ENCODE assay signal across 16 cellular contexts in the genomic region with DNA sequence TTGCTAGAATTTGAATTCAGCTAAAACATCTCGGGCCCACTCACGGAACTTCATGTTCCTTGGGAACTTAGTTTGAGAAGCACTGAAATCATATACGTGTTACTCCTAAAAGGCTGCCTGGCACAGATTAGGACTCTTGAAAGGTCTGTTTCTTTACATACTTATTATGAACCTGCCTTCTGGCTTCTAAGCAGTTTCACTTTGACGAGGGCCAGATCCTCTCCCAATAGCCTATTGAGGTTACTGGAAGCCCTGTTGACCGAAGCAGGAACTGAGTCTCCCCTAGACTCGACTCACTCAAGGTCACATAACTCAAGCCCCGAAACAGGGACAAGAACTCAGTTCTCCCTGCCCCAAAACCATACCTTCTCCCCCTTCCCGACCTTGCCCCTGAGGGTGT.
DNase-seq lines count a peak whose midpoint lies in the region; ATAC-seq and TF ChIP-seq lines count a peak whose summit lies in the region.
"Had no signal": no experiment of that assay in that cellular context is flagged by ENCODE, and none has a peak within 500 bp of the region (broad histone marks: within the 10 kb centered on the region; RNA-seq: fewer than 3 reads in every experiment).

No MANE protein-coding gene starts in this region.

- H3K4me2 ChIP-seq in neural progenitor cell, result no peak overlapping the region
- H3K4me2 ChIP-seq: A549 had no signal

- 80% methylated on average over 8 of the region's 8 CpGs for WGBS in suprapubic skin

- H3K36me3 Mint-ChIP-seq in neural progenitor cell, result peaks cover 28% of the 10 kb centered on the region

- H3K4me3 ChIP-seq in cardiac muscle cell (no peak overlapping the region), left ventricle myocardium inferior (no peak overlapping the region), fibroblast of villous mesenchyme (ENCODE audit: low read depth, low read length) (no peak overlapping the region), neural progenitor cell (no peak overlapping the region), suprapubic skin (no peak overlapping the region)
- H3K4me3 ChIP-seq: A549, lung, vagina had no signal

- H3K27me3 Mint-ChIP-seq in neural progenitor cell (ENCODE audit: insufficient read depth, low read depth), result peaks cover 2% of the 10 kb centered on the region

- no peak for TF ChIP-seq POLR2A in suprapubic skin (IDR thresholded peaks at IDR 0.05)

- no peak overlapping the region for H3K4me3 Mint-ChIP-seq in neural progenitor cell

- ATAC-seq in HG03571 (IDR thresholded peaks at IDR 0.05; ENCODE audit: unreplicated experiment), result peak; percentile 49
- ATAC-seq: A549 had no signal

- peaks cover 37% of the 10 kb centered on the region for H3K4me1 Mint-ChIP-seq in neural progenitor cell

- H3K9me3 ChIP-seq in cardiac muscle cell (ENCODE audit: low read depth) (no peaks in the 10 kb centered on the region), left ventricle myocardium inferior (replicated peaks) (no peaks in the 10 kb centered on the region), neural progenitor cell (ENCODE audit: low read depth) (no peaks in the 10 kb centered on the region), suprapubic skin (no peaks in the 10 kb centered on the region)
- H3K9me3 ChIP-seq: A549, vagina had no signal

- no peaks in the 10 kb centered on the region for H3K9me3 Mint-ChIP-seq in neural progenitor cell

- H3K4me1 ChIP-seq in cardiac muscle cell (ENCODE audit: low read depth) (peaks cover 16% of the 10 kb centered on the region), left ventricle myocardium inferior (peaks cover 13% of the 10 kb centered on the region), neural progenitor cell (peaks cover 14% of the 10 kb centered on the region), suprapubic skin (peaks cover 8% of the 10 kb centered on the region)

- peaks cover 23% of the 10 kb centered on the region for H4K20me1 ChIP-seq in neural progenitor cell (ENCODE audit: low read depth)

- DNase-seq in cardiac muscle cell (ENCODE audit: low read depth in 1 of 2, low spot score in 1 of 2), result peak in 1 of 2 donors; percentile 74
- no peak for DNase-seq in left ventricle myocardium inferior
- DNase-seq in fibroblast of villous mesenchyme (ENCODE audit: low read depth), result peak; percentile 68
- DNase-seq in activated CD8-positive, alpha-beta memory T cell treated with anti-CD3 and anti-CD28 coated beads for 24 hours, result no peak
- no peak for DNase-seq in neural progenitor cell (ENCODE audit: low spot score)
- no peak for DNase-seq in suprapubic skin (ENCODE audit: low spot score in 2 of 2)
- no peak for DNase-seq in cerebellum (ENCODE audit: low spot score)
- DNase-seq: effector CD8-positive, alpha-beta T cell; NCI-H1092 treated with DMSO at 0.1 percent for 48 hours; NCI-H226; OCI-M1; stimulated activated CD4-positive, alpha-beta T cell treated with anti-CD3 and anti-CD28 coated beads, Interleukin-4, amount 100 ng/mL, for 24 hours had no signal

- H3K27ac Mint-ChIP-seq in neural progenitor cell, result no peak overlapping the region

- intact Hi-C loops in left ventricle myocardium inferior (cut with micrococcal nuclease), result no loop called here

- no peak for TF ChIP-seq EP300 in suprapubic skin (IDR thresholded peaks at IDR 0.05)

- no peak for TF ChIP-seq CTCF in cardiac muscle cell (IDR thresholded peaks at IDR 0.05; ENCODE audit: low read depth, low read length)
- TF ChIP-seq CTCF in left ventricle myocardium inferior (IDR thresholded peaks at IDR 0.05; ENCODE audit: borderline replicate concordance), result no peak
- no peak for TF ChIP-seq CTCF in fibroblast of villous mesenchyme (IDR thresholded peaks at IDR 0.05; ENCODE audit: insufficient read depth, low read depth, low read length)
- no peak for TF ChIP-seq CTCF in neural progenitor cell (IDR thresholded peaks at IDR 0.05)
- TF ChIP-seq CTCF in suprapubic skin (IDR thresholded peaks at IDR 0.05), result no peak

- no peak overlapping the region for H3K9ac ChIP-seq in neural progenitor cell

- H3K27me3 ChIP-seq in cardiac muscle cell, result no peaks in the 10 kb centered on the region
- H3K27me3 ChIP-seq in left ventricle myocardium inferior (ENCODE audit: low read depth), result no peaks in the 10 kb centered on the region
- H3K27me3 ChIP-seq in neural progenitor cell, result no peaks in the 10 kb centered on the region
- no peaks in the 10 kb centered on the region for H3K27me3 ChIP-seq in suprapubic skin
- H3K27me3 ChIP-seq: vagina had no signal

- H3F3A ChIP-seq in neural progenitor cell (ENCODE audit: low read depth), result peaks cover 11% of the 10 kb centered on the region

- H2AFZ ChIP-seq in neural progenitor cell (replicated peaks), result no peak overlapping the region

- H3K36me3 ChIP-seq in cardiac muscle cell (no peaks in the 10 kb centered on the region), left ventricle myocardium inferior (peaks cover 41% of the 10 kb centered on the region), neural progenitor cell (peaks cover 5% of the 10 kb centered on the region), suprapubic skin (peaks cover 71% of the 10 kb centered on the region)

- H3K79me2 ChIP-seq in neural progenitor cell (ENCODE audit: low read depth), result no peaks in the 10 kb centered on the region

- peak overlapping the region; percentile 87 for H3K27ac ChIP-seq in cardiac muscle cell
- H3K27ac ChIP-seq in left ventricle myocardium inferior (replicated peaks), result no peak overlapping the region
- H3K27ac ChIP-seq in neural progenitor cell, result no peak overlapping the region
- no peak overlapping the region for H3K27ac ChIP-seq in suprapubic skin
- H3K27ac ChIP-seq: A549, vagina had no signal
